Comparison of ENCODE assay signal across 15 cellular contexts in genomic region chr2:188511346-188511745, GRCh38.
DNase-seq lines count a peak whose midpoint lies in the region; FAIRE-seq and TF ChIP-seq lines count a peak whose summit lies in the region.
"Had no signal": no experiment of that assay in that cellular context is flagged by ENCODE, and none has a peak within 500 bp of the region (broad histone marks: within the 10 kb centered on the region; RNA-seq: fewer than 3 reads in every experiment).

No MANE protein-coding gene starts in this region.

- no peak overlapping the region for H4K5ac ChIP-seq in H9 (ENCODE audit: insufficient read length, low read depth, low read length)

- no peak for FAIRE-seq in GM19239 (lab: Jason Lieb, UNC)
- FAIRE-seq: GM18507 had no signal

- peak overlapping the region; percentile 27 to 74 (median 68); a peak in 3 of 7 replicates for H3K27ac Mint-ChIP-seq in H9
- peak overlapping the region; percentile 70 for H3K27ac Mint-ChIP-seq in glutamatergic neuron (ENCODE audit: unreplicated experiment)
- H3K27ac Mint-ChIP-seq in activated naive CD4-positive, alpha-beta T cell treated with anti-CD3 and anti-CD28 coated beads for 36 hours: no peak overlapping the region
- H3K27ac Mint-ChIP-seq: CD8-positive, alpha-beta T cell; T-helper 2 cell treated with Interferon-gamma antibody and Interleukin-4, amounts not matched to agents 5 μg/mL and 100 μg/mL, for 36 hours had no signal

- no peak overlapping the region for H4K8ac ChIP-seq in H9 (replicated peaks; ENCODE audit: insufficient read length, low read depth, low read length)

- no peak overlapping the region for H3K4me2 ChIP-seq in H9 (ENCODE audit: insufficient read depth, insufficient read length, low read length)

- no peak overlapping the region for H4K91ac ChIP-seq in H9 (ENCODE audit: insufficient read length, low read depth, low read length)

- CTCF ChIA-PET in activated naive CD4-positive, alpha-beta T cell treated with anti-CD3 and anti-CD28 coated beads for 36 hours (lab: Charles Lee): interaction anchor here (1.2 to 1.7 kb wide), 2 partner anchors 523 to 1011 kb away, joined by 3 to 4 read pairs; no protein-coding TSS in a partner anchor

- H2AK5ac ChIP-seq in H9 (ENCODE audit: insufficient read length, low read length): no peak overlapping the region

- DNase-seq in DMS53 (lab: John Stamatoyannopoulos, UW): peak; percentile 87
- no peak for DNase-seq in H9
- DNase-seq in NCI-H345 (lab: John Stamatoyannopoulos, UW): peak; percentile 76
- no peak for DNase-seq in glutamatergic neuron
- no peak for DNase-seq in T-helper 1 cell
- no peak for DNase-seq in GM19239 (ENCODE audit: insufficient read length, low spot score)
- no peak for DNase-seq in activated naive CD4-positive, alpha-beta T cell treated with anti-CD3 and anti-CD28 coated beads for 36 hours
- DNase-seq: CD8-positive, alpha-beta T cell; H7; Kasumi-1; NCI-H1694 treated with DMSO at 0.1 percent for 48 hours; NCI-H526 treated with DMSO at 0.1 percent for 48 hours; SHP77 had no signal

- H2BK120ac ChIP-seq in H9 (ENCODE audit: low read depth, low read length, poor library complexity, severe bottlenecking): no peak overlapping the region

- no peak overlapping the region for H3K18ac ChIP-seq in H9 (ENCODE audit: insufficient read length, low read depth, low read length)

- H3K4me1 Mint-ChIP-seq in H9 (peaks cover 38% of the 10 kb centered on the region in 2 experiments), glutamatergic neuron (ENCODE audit: low read depth, unreplicated experiment) (peaks cover 3% of the 10 kb centered on the region)
- H3K4me1 Mint-ChIP-seq in activated naive CD4-positive, alpha-beta T cell treated with anti-CD3 and anti-CD28 coated beads for 36 hours (ENCODE audit: low read depth): no peaks in the 10 kb centered on the region

- H3K27me3 ChIP-seq in H9 (ENCODE audit: insufficient read depth, low read length): no peaks in the 10 kb centered on the region

- H3K27me3 Mint-ChIP-seq in H9 (ENCODE audit: low read depth) (no peaks in the 10 kb centered on the region), glutamatergic neuron (ENCODE audit: unreplicated experiment) (no peaks in the 10 kb centered on the region)
- H3K27me3 Mint-ChIP-seq in activated naive CD4-positive, alpha-beta T cell treated with anti-CD3 and anti-CD28 coated beads for 36 hours (ENCODE audit: low read depth): no peaks in the 10 kb centered on the region

- no peak overlapping the region for H3K9ac ChIP-seq in H9 (ENCODE audit: extremely low read depth, insufficient read length, low read length)

- no peak overlapping the region for H2BK15ac ChIP-seq in H9 (ENCODE audit: low read depth, low read length)

- H2BK12ac ChIP-seq in H9 (ENCODE audit: insufficient read length, low read depth, low read length): no peak overlapping the region

- no peak overlapping the region for H3K23ac ChIP-seq in H9 (ENCODE audit: insufficient read length, low read depth, low read length)

- intact Hi-C loops in activated naive CD4-positive, alpha-beta T cell treated with anti-CD3 and anti-CD28 coated beads for 36 hours (cut with micrococcal nuclease): no loop called here

- TF ChIP-seq CTCF in H9 (conservative IDR thresholded peaks at IDR 0.05) (no peak), glutamatergic neuron (IDR thresholded peaks at IDR 0.05; ENCODE audit: partially characterized antibody, unreplicated experiment) (no peak)

- H3K9me3 Mint-ChIP-seq in H9 (no peaks in the 10 kb centered on the region), glutamatergic neuron (ENCODE audit: unreplicated experiment) (no peaks in the 10 kb centered on the region)
- H3K9me3 Mint-ChIP-seq in activated naive CD4-positive, alpha-beta T cell treated with anti-CD3 and anti-CD28 coated beads for 36 hours: no peaks in the 10 kb centered on the region
- H3K9me3 Mint-ChIP-seq: CD8-positive, alpha-beta T cell; T-helper 2 cell treated with Interferon-gamma antibody and Interleukin-4, amounts not matched to agents 5 μg/mL and 100 μg/mL, for 36 hours had no signal

- peaks cover 6% of the 10 kb centered on the region for H3K79me1 ChIP-seq in H9 (ENCODE audit: insufficient read depth, low read depth, low read length, poor library complexity, severe bottlenecking)

- no peak overlapping the region for H3K14ac ChIP-seq in H9 (ENCODE audit: insufficient read depth, low read length)

- no peak overlapping the region for H3K56ac ChIP-seq in H9 (ENCODE audit: insufficient read length, low read depth, low read length)

- no CpG with 5 or more reads among the region's 2 CpGs for WGBS in H9 (ENCODE audit: extremely low coverage, insufficient read length, low lambda C conversion rate)

- H3K4ac ChIP-seq in H9 (ENCODE audit: low read depth, low read length): no peak overlapping the region

- H2BK5ac ChIP-seq in H9 (ENCODE audit: insufficient read length, low read length): no peak overlapping the region

- H3T11ph ChIP-seq in H9 (ENCODE audit: low read length): no peak overlapping the region

- H4K20me1 ChIP-seq in H9 (ENCODE audit: control insufficient read depth, insufficient read depth, insufficient read length): no peaks in the 10 kb centered on the region

- no peaks in the 10 kb centered on the region for H3K9me3 ChIP-seq in H9 (ENCODE audit: control insufficient read depth, low read depth, low read length)

- H2BK20ac ChIP-seq in H9 (ENCODE audit: low read depth, low read length, poor library complexity, severe bottlenecking): no peak overlapping the region

- no peak overlapping the region for H2AFZ ChIP-seq in H9 (ENCODE audit: low read length)

- H3K4me1 ChIP-seq in H9 (ENCODE audit: insufficient read depth, low read length): no peaks in the 10 kb centered on the region; the same call in 1 of the 2 replicates

- no peaks in the 10 kb centered on the region; the same call in 1 of the 2 replicates for H3K79me2 ChIP-seq in H9 (ENCODE audit: insufficient read depth, low read length)

- H3K4me3 Mint-ChIP-seq in H9: no peak overlapping the region
- no peak overlapping the region for H3K4me3 Mint-ChIP-seq in glutamatergic neuron (ENCODE audit: unreplicated experiment)
- H3K4me3 Mint-ChIP-seq in activated naive CD4-positive, alpha-beta T cell treated with anti-CD3 and anti-CD28 coated beads for 36 hours: no peak overlapping the region
- H3K4me3 Mint-ChIP-seq: CD8-positive, alpha-beta T cell; T-helper 2 cell treated with Interferon-gamma antibody and Interleukin-4, amounts not matched to agents 5 μg/mL and 100 μg/mL, for 36 hours had no signal

- H3K23me2 ChIP-seq in H9 (ENCODE audit: insufficient read length, low read depth, low read length, poor library complexity, severe bottlenecking): no peaks in the 10 kb centered on the region

- H3K27ac ChIP-seq in H9 (ENCODE audit: insufficient read length, low read depth, low read length): no peak overlapping the region

- H3K36me3 Mint-ChIP-seq in H9 (ENCODE audit: insufficient read depth in 1 of 3, low read depth in 3 of 3): no peaks in the 10 kb centered on the region; a peak in 1 of 7 replicates
- H3K36me3 Mint-ChIP-seq in glutamatergic neuron (ENCODE audit: unreplicated experiment): no peaks in the 10 kb centered on the region
- H3K36me3 Mint-ChIP-seq in activated naive CD4-positive, alpha-beta T cell treated with anti-CD3 and anti-CD28 coated beads for 36 hours (ENCODE audit: low read depth): no peaks in the 10 kb centered on the region
- H3K36me3 Mint-ChIP-seq: CD8-positive, alpha-beta T cell had no signal

Comparison
In these comparisons a context has a peak if more than half of its experiments do, and no peak if none do; other contexts are left out.
1. DNase-seq: peak in DMS53 (single experiment) and NCI-H345 (single experiment); none in H9 (single experiment), glutamatergic neuron (single experiment), T-helper 1 cell (0 of 5), GM19239 (single experiment) and activated naive CD4-positive, alpha-beta T cell treated with anti-CD3 and anti-CD28 coated beads for 36 hours (single experiment).